In the genomic region with DNA sequence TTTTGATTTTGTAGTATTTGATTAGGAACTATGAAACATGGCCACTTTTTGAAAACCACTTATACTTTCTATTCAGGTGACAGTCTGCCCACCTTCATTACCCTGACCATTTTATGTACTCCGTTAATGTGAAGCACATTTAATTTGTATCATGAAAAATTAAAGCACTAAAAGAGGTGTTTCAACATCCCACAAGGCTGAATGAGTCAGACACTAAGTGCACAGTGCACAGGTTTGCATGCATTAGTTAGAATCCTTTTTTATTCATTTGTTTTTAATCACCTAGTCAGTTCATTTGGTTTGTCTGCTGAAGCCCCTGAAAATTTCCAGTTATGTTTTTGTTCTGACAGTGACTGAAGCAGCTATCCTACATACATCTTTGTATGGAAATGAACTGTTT, we compare ENCODE assay signal across 26 cellular contexts.
"Had no signal": no experiment of that assay in that cellular context is flagged by ENCODE, and none has a peak within 500 bp of the region (broad histone marks: within the 10 kb centered on the region; RNA-seq: fewer than 3 reads in every experiment).

No MANE protein-coding gene starts in this region.

- H3K27me3 Mint-ChIP-seq: activated CD4-positive, alpha-beta T cell treated with anti-CD3 and anti-CD28 coated beads, Interleukin-2, amount 10 ng/mL, durations not matched to agents 7 days and 5 days; activated CD8-positive, alpha-beta T cell treated with anti-CD3 and anti-CD28 coated beads for 36 hours; activated naive CD8-positive, alpha-beta T cell treated with anti-CD3 and anti-CD28 coated beads for 36 hours; activated T-helper 17 cell treated with anti-CD3 and anti-CD28 coated beads, Interleukin-2, amount 50 U/mL, for 72 hours; naive thymus-derived CD4-positive, alpha-beta T cell; stimulated activated naive B cell treated with anti-CD40 and anti-IgM and Interleukin-4, amounts not matched to agents 10 μg/mL and 1 μg/mL and 100 μg/mL, for 72 hours had no signal

- H3K9me3 Mint-ChIP-seq: activated CD4-positive, alpha-beta T cell treated with anti-CD3 and anti-CD28 coated beads, Interleukin-2, amount 10 ng/mL, durations not matched to agents 7 days and 5 days; activated naive CD8-positive, alpha-beta T cell treated with anti-CD3 and anti-CD28 coated beads for 36 hours; immature natural killer cell; neural progenitor cell had no signal

- H3K36me3 Mint-ChIP-seq: activated naive CD8-positive, alpha-beta T cell treated with anti-CD3 and anti-CD28 coated beads for 36 hours; immature natural killer cell; naive thymus-derived CD4-positive, alpha-beta T cell; neural progenitor cell; stimulated activated naive B cell treated with anti-CD40 and anti-IgM and Interleukin-4, amounts not matched to agents 10 μg/mL and 1 μg/mL and 100 μg/mL, for 72 hours had no signal

- DNase-seq: activated CD4-positive, alpha-beta T cell treated with anti-CD3 and anti-CD28 coated beads, Interleukin-2, amount 10 ng/mL, durations not matched to agents 7 days and 5 days; activated CD4-positive, CD25-positive, alpha-beta regulatory T cell treated with anti-CD3 and anti-CD28 coated beads, Interleukin-2, amount 50 U/mL, for 72 hours; activated CD8-positive, alpha-beta T cell treated with anti-CD3 and anti-CD28 coated beads for 36 hours; activated naive CD4-positive, alpha-beta T cell treated with Interleukin-2 at 50 U/mL for 16 hours; activated naive CD8-positive, alpha-beta T cell treated with anti-CD3 and anti-CD28 coated beads for 36 hours; amniotic stem cell; cortex of kidney; endodermal cell; glutamatergic neuron; immature natural killer cell; kidney glomerular epithelial cell; left ventricle myocardium inferior; naive thymus-derived CD4-positive, alpha-beta T cell; retina; stimulated activated CD4-positive, alpha-beta T cell treated with anti-CD3 and anti-CD28 coated beads, Interleukin-2, amount 100 ng/mL, for 48 hours; stimulated activated CD8-positive, alpha-beta memory T cell treated with anti-CD3 and anti-CD28 coated beads, Interleukin-4, amount 100 ng/mL, for 48 hours; stimulated activated naive B cell treated with anti-CD40 and anti-IgM and Interleukin-4, amounts not matched to agents 10 μg/mL and 1 μg/mL and 100 μg/mL, for 72 hours; transverse colon; WERI-Rb-1 had no signal

- H3K4me1 Mint-ChIP-seq: activated CD4-positive, alpha-beta T cell treated with anti-CD3 and anti-CD28 coated beads, Interleukin-2, amount 10 ng/mL, durations not matched to agents 7 days and 5 days; activated naive CD8-positive, alpha-beta T cell treated with anti-CD3 and anti-CD28 coated beads for 36 hours; activated T-helper 17 cell treated with anti-CD3 and anti-CD28 coated beads, Interleukin-2, amount 50 U/mL, for 72 hours; endodermal cell; immature natural killer cell; naive thymus-derived CD4-positive, alpha-beta T cell; neural progenitor cell; stimulated activated naive B cell treated with anti-CD40 and anti-IgM and Interleukin-4, amounts not matched to agents 10 μg/mL and 1 μg/mL and 100 μg/mL, for 72 hours had no signal

- FAIRE-seq: frontal cortex, urothelium cell line had no signal

- H3K27ac Mint-ChIP-seq: activated CD4-positive, alpha-beta T cell treated with anti-CD3 and anti-CD28 coated beads, Interleukin-2, amount 10 ng/mL, durations not matched to agents 7 days and 5 days; activated CD8-positive, alpha-beta T cell treated with anti-CD3 and anti-CD28 coated beads for 36 hours; activated naive CD8-positive, alpha-beta T cell treated with anti-CD3 and anti-CD28 coated beads for 36 hours; activated T-helper 17 cell treated with anti-CD3 and anti-CD28 coated beads, Interleukin-2, amount 50 U/mL, for 72 hours; endodermal cell; immature natural killer cell; naive thymus-derived CD4-positive, alpha-beta T cell; neural progenitor cell; stimulated activated naive B cell treated with anti-CD40 and anti-IgM and Interleukin-4, amounts not matched to agents 10 μg/mL and 1 μg/mL and 100 μg/mL, for 72 hours; T-helper 1 cell treated with Interleukin-12 subunit alpha and Interleukin-12 subunit beta and Interleukin-4 antibody, amounts not matched to agents 30 μg/mL and 1 μg/mL, for 36 hours had no signal

- H3K4me3 ChIP-seq: cardiac muscle cell, hepatocyte, left ventricle myocardium inferior, neural progenitor cell, transverse colon had no signal

- ATAC-seq: activated CD8-positive, alpha-beta T cell treated with anti-CD3 and anti-CD28 coated beads for 36 hours; activated T-helper 17 cell treated with anti-CD3 and anti-CD28 coated beads, Interleukin-2, amount 50 U/mL, for 72 hours; naive thymus-derived CD4-positive, alpha-beta T cell; stimulated activated naive B cell treated with anti-CD40 and anti-IgM and Interleukin-4, amounts not matched to agents 10 μg/mL and 1 μg/mL and 100 μg/mL, for 72 hours had no signal

- H3K4me3 Mint-ChIP-seq: activated CD4-positive, alpha-beta T cell treated with anti-CD3 and anti-CD28 coated beads, Interleukin-2, amount 10 ng/mL, durations not matched to agents 7 days and 5 days; activated CD8-positive, alpha-beta T cell treated with anti-CD3 and anti-CD28 coated beads for 36 hours; activated naive CD8-positive, alpha-beta T cell treated with anti-CD3 and anti-CD28 coated beads for 36 hours; activated T-helper 17 cell treated with anti-CD3 and anti-CD28 coated beads, Interleukin-2, amount 50 U/mL, for 72 hours; endodermal cell; immature natural killer cell; naive thymus-derived CD4-positive, alpha-beta T cell; neural progenitor cell; stimulated activated naive B cell treated with anti-CD40 and anti-IgM and Interleukin-4, amounts not matched to agents 10 μg/mL and 1 μg/mL and 100 μg/mL, for 72 hours; T-helper 1 cell treated with Interleukin-12 subunit alpha and Interleukin-12 subunit beta and Interleukin-4 antibody, amounts not matched to agents 30 μg/mL and 1 μg/mL, for 36 hours had no signal
